ENCODE assay signal across 14 cellular contexts in genomic region chr10:46091080-46091833, GRCh38. TPM values are rescaled to one million over a fixed set of nuclear protein-coding genes. Genes with fewer than 3 reads are reported as not detected.
DNase-seq lines count a peak whose midpoint lies in the region; ATAC-seq and TF ChIP-seq lines count a peak whose summit lies in the region.
"Had no signal": no experiment of that assay in that cellular context is flagged by ENCODE, and none has a peak within 500 bp of the region (broad histone marks: within the 10 kb centered on the region; RNA-seq: fewer than 3 reads in every experiment).

No MANE protein-coding gene starts in this region.

- no peaks in the 10 kb centered on the region for H3K27me3 Mint-ChIP-seq in CD4-positive, alpha-beta T cell
- H3K27me3 Mint-ChIP-seq in activated T-cell treated with anti-CD3 and anti-CD28 coated beads, Interleukin-2, amount 50 U/mL, for 4 hours (ENCODE audit: low read depth), result no peaks in the 10 kb centered on the region

- no peak overlapping the region for H3K4me3 ChIP-seq in mesenchymal stem cell (ENCODE audit: insufficient read depth in 1 of 2, low read depth in 1 of 2, low read length in 2 of 2)
- H3K4me3 ChIP-seq: sigmoid colon, testis had no signal

- H2BK15ac ChIP-seq in mesenchymal stem cell (ENCODE audit: low read depth, poor library complexity, severe bottlenecking), result no peak overlapping the region

- peak; percentile 11 for ATAC-seq in CD4-positive, alpha-beta T cell (ENCODE audit: poor library complexity)
- peak; percentile 8 to 20 for ATAC-seq in activated T-cell treated with anti-CD3 and anti-CD28 coated beads, Interleukin-2, amount 50 U/mL, for 4 hours

- H2BK120ac ChIP-seq in mesenchymal stem cell (ENCODE audit: low read depth, low read length), result no peak overlapping the region

- no peak for TF ChIP-seq CTCF in CD4-positive, alpha-beta T cell (IDR thresholded peaks at IDR 0.05)

- H2AFZ ChIP-seq in mesenchymal stem cell (ENCODE audit: low read depth, low read length), result no peak overlapping the region

- no peak overlapping the region for H3K4me2 ChIP-seq in mesenchymal stem cell (ENCODE audit: low read length, poor library complexity, severe bottlenecking)

- H3K79me1 ChIP-seq in mesenchymal stem cell (replicated peaks; ENCODE audit: low read length, poor library complexity, severe bottlenecking), result no peaks in the 10 kb centered on the region

- H4K91ac ChIP-seq in mesenchymal stem cell (ENCODE audit: low read length), result peak overlapping the region; percentile 71

- POLR2A ChIA-PET in CD4-positive, alpha-beta T cell (lab: Charles Lee), result interaction anchor here (1.1 to 4.4 kb wide), 6 partner anchors 11 to 177 kb away, joined by 3 to 26 read pairs (median 5); no protein-coding TSS in a partner anchor

- peak overlapping the region; percentile 64 for H3K4me3 Mint-ChIP-seq in CD4-positive, alpha-beta T cell
- H3K4me3 Mint-ChIP-seq in activated T-cell treated with anti-CD3 and anti-CD28 coated beads, Interleukin-2, amount 50 U/mL, for 4 hours, result no peak overlapping the region

- no peak overlapping the region for H3K14ac ChIP-seq in mesenchymal stem cell (ENCODE audit: low read length in 2 of 2)

- H2BK12ac ChIP-seq in mesenchymal stem cell (ENCODE audit: low read length in 2 of 2), result peak overlapping the region in 1 of 2 experiments; percentile 1

- H3K18ac ChIP-seq in mesenchymal stem cell (ENCODE audit: low read depth in 1 of 2, low read length in 2 of 2), result peak overlapping the region in 1 of 2 experiments; percentile 52

- H3K23ac ChIP-seq in mesenchymal stem cell (ENCODE audit: low read length in 2 of 2), result no peak overlapping the region

- peaks cover 10% of the 10 kb centered on the region for H3K4me1 Mint-ChIP-seq in CD4-positive, alpha-beta T cell (ENCODE audit: low read depth)
- peaks cover 3% of the 10 kb centered on the region for H3K4me1 Mint-ChIP-seq in activated T-cell treated with anti-CD3 and anti-CD28 coated beads, Interleukin-2, amount 50 U/mL, for 4 hours (ENCODE audit: low read depth)

- 95% methylated on average over 9 of the region's 9 CpGs for WGBS in mesenchymal stem cell

- no peak overlapping the region for H4K8ac ChIP-seq in mesenchymal stem cell (ENCODE audit: low read length)

- peaks cover 2% of the 10 kb centered on the region for H3K4me1 ChIP-seq in mesenchymal stem cell (ENCODE audit: control insufficient read depth, insufficient read depth, low read depth, low read length)

- no peak overlapping the region for H3K9ac ChIP-seq in mesenchymal stem cell (ENCODE audit: low read length)

- no peaks in the 10 kb centered on the region for H3K9me3 ChIP-seq in CD4-positive, alpha-beta T cell (ENCODE audit: control insufficient read depth, low read length)
- H3K9me3 ChIP-seq in mesenchymal stem cell (ENCODE audit: control insufficient read depth, low read length), result no peaks in the 10 kb centered on the region
- H3K9me3 ChIP-seq: sigmoid colon, testis had no signal

- no peak overlapping the region for H2AK5ac ChIP-seq in mesenchymal stem cell (ENCODE audit: low read length, severe bottlenecking)

- no peaks in the 10 kb centered on the region for H3K27me3 ChIP-seq in CD4-positive, alpha-beta T cell (ENCODE audit: control insufficient read depth, insufficient read depth, low read length)
- H3K27me3 ChIP-seq in mesenchymal stem cell (ENCODE audit: control insufficient read depth in 1 of 2, insufficient read depth in 1 of 2, low read length in 2 of 2), result peaks cover 0 to 8% of the 10 kb centered on the region in 2 experiments
- H3K27me3 ChIP-seq: sigmoid colon, testis had no signal

- H3K9me3 Mint-ChIP-seq in CD4-positive, alpha-beta T cell, result no peaks in the 10 kb centered on the region
- H3K9me3 Mint-ChIP-seq in activated T-cell treated with anti-CD3 and anti-CD28 coated beads, Interleukin-2, amount 50 U/mL, for 4 hours, result no peaks in the 10 kb centered on the region

- peak overlapping the region; percentile 55 for H3K27ac ChIP-seq in CD4-positive, alpha-beta T cell (ENCODE audit: low read depth, low read length)
- no peak overlapping the region for H3K27ac ChIP-seq in mesenchymal stem cell (ENCODE audit: low read length, poor library complexity, severe bottlenecking)
- H3K27ac ChIP-seq: sigmoid colon, testis had no signal

- no peaks in the 10 kb centered on the region for H3K36me3 ChIP-seq in mesenchymal stem cell (ENCODE audit: control insufficient read depth in 1 of 2, insufficient read depth in 2 of 2, low read depth in 1 of 2, low read length in 2 of 2)
- H3K36me3 ChIP-seq: sigmoid colon had no signal

- no peak overlapping the region for H3K27ac Mint-ChIP-seq in CD4-positive, alpha-beta T cell

- H2BK5ac ChIP-seq in mesenchymal stem cell (ENCODE audit: low read depth, low read length, poor library complexity, severe bottlenecking), result no peak overlapping the region

- no peak overlapping the region for H3K4ac ChIP-seq in mesenchymal stem cell (ENCODE audit: low read depth in 1 of 2, low read length in 2 of 2)

- peak in 2 of 10 experiments; percentile 15 to 22 for DNase-seq in CD4-positive, alpha-beta T cell
- peak; percentile 37 for DNase-seq in GF-D8 (lab: John Stamatoyannopoulos, UW)
- no peak for DNase-seq in activated T-cell treated with anti-CD3 and anti-CD28 coated beads, Interleukin-2, amount 50 U/mL, for 4 hours
- DNase-seq in mesenchymal stem cell, result no peak
- DNase-seq in RKO (ENCODE audit: low spot score), result no peak
- no peak for DNase-seq in NCI-H2029 (lab: John Stamatoyannopoulos, UW)
- no peak for DNase-seq in NCI-H1436 (lab: John Stamatoyannopoulos, UW)
- DNase-seq: effector CD4-positive, alpha-beta T cell; OCI-M1; sigmoid colon; SW 1271; testis had no signal

- CTCF ChIA-PET in CD4-positive, alpha-beta T cell (lab: Charles Lee), result interaction anchor here (1.3 kb wide), 1 partner anchor 138 kb away, joined by 3 read pairs; no protein-coding TSS in a partner anchor

- H3K36me3 Mint-ChIP-seq in CD4-positive, alpha-beta T cell (ENCODE audit: low read depth), result no peaks in the 10 kb centered on the region
- H3K36me3 Mint-ChIP-seq in activated T-cell treated with anti-CD3 and anti-CD28 coated beads, Interleukin-2, amount 50 U/mL, for 4 hours (ENCODE audit: insufficient read depth), result no peaks in the 10 kb centered on the region

- intact Hi-C loops in CD4-positive, alpha-beta T cell (cut with DNase I, micrococcal nuclease), result loop anchor here in 1 of 2 experiments (2.0 kb wide), 1 partner anchor 58 kb away; no protein-coding TSS in a partner anchor

RNA-seq across cellular contexts. Expression of gene MSMB, which starts 45.2 kb away (rescaled TPM):
- not detected for total RNA-seq in CD4-positive, alpha-beta T cell
- not detected for total RNA-seq in activated T-cell treated with anti-CD3 and anti-CD28 coated beads, Interleukin-2, amount 50 U/mL, for 4 hours
- 0.39 TPM for polyA plus RNA-seq in mesenchymal stem cell (2013, experiment 1 of 2)
- polyA plus RNA-seq in mesenchymal stem cell (2013, experiment 2 of 2), result 0.38 TPM
- total RNA-seq: activated CD8-positive, alpha-beta memory T cell treated with anti-CD3 and anti-CD28 coated beads for 36 hours; frontal cortex; sigmoid colon had no signal
- polyA plus RNA-seq: sigmoid colon had no signal
